22 cellular contexts compared by ENCODE assay signal in genomic region chr6:119887671-119888070, GRCh38.
"Had no signal": no experiment of that assay in that cellular context is flagged by ENCODE, and none has a peak within 500 bp of the region (broad histone marks: within the 10 kb centered on the region; RNA-seq: fewer than 3 reads in every experiment).

No MANE protein-coding gene starts in this region.

- H3K27me3 ChIP-seq: brain microvascular endothelial cell, esophagus squamous epithelium, neutrophil, ovary, uterus had no signal

- H3K36me3 ChIP-seq: brain microvascular endothelial cell, esophagus squamous epithelium, neutrophil, ovary, uterus had no signal

- DNase-seq: activated CD4-positive, alpha-beta T cell treated with anti-CD3 and anti-CD28 coated beads for 48 hours; activated CD4-positive, alpha-beta T cell treated with anti-CD3 and anti-CD28 coated beads, Interleukin-2, amount 50 U/mL, for 48 hours; activated CD8-positive, alpha-beta memory T cell treated with anti-CD3 and anti-CD28 coated beads for 24 hours; activated effector memory CD4-positive, alpha-beta T cell treated with anti-CD3 and anti-CD28 coated beads, Interleukin-2, amount 50 U/mL, for 16 hours; activated naive CD4-positive, alpha-beta T cell treated with anti-CD3 and anti-CD28 coated beads, Interleukin-2, amount 10 ng/mL, durations not matched to agents 7 days and 5 days; activated T-cell treated with anti-CD3 and anti-CD28 coated beads, Interleukin-2, amount 50 U/mL, for 1 hour; amniotic stem cell; brain microvascular endothelial cell; dermis blood vessel endothelial cell; effector CD4-positive, alpha-beta T cell; esophagus squamous epithelium; left cardiac atrium; mammary epithelial cell; ovary; stimulated activated CD4-positive, alpha-beta T cell treated with anti-CD3 and anti-CD28 coated beads, Interleukin-12 subunit alpha, Interleukin-12 subunit beta, amount 100 ng/mL, for 4 hours; stimulated activated CD4-positive, alpha-beta T cell treated with anti-CD3 and anti-CD28 coated beads, Interleukin-4, amount 100 ng/mL, for 1 hour; T-helper 9 cell; uterus had no signal

- H3K4me1 ChIP-seq: uterus had no signal

- H3K27ac ChIP-seq: brain microvascular endothelial cell, epithelial cell of prostate, esophagus squamous epithelium, neutrophil, ovary, skin epidermis, uterus, VCaP had no signal

- H3K9me3 ChIP-seq: esophagus squamous epithelium, neutrophil, ovary, uterus had no signal

- H3K4me3 ChIP-seq: esophagus squamous epithelium, ovary, skin epidermis, uterus had no signal
